Comparison of ENCODE assay signal across 1 cellular context in genomic region chr15:67992834-67993233, GRCh38.
TF ChIP-seq lines count a peak whose summit lies in the region.

No MANE protein-coding gene starts in this region.

TF ChIP-seq in WTC11, 78 proteins besides CTCF, POLR2A, EP300 and RAD21:
- TF ChIP-seq AFF4 (CRISPR knock-in tag; IDR thresholded peaks at IDR 0.05; ENCODE audit: borderline replicate concordance) (no peak), FOXK1 (CRISPR knock-in tag; IDR thresholded peaks at IDR 0.05) (no peak), EMX1 (CRISPR knock-in tag; IDR thresholded peaks at IDR 0.05) (no peak), ZNF121 (CRISPR knock-in tag; IDR thresholded peaks at IDR 0.05) (no peak), ELF4 (CRISPR knock-in tag; IDR thresholded peaks at IDR 0.05; ENCODE audit: low read depth) (no peak), ZNF512 (CRISPR knock-in tag; IDR thresholded peaks at IDR 0.05; ENCODE audit: borderline replicate concordance) (no peak), ATF2 (CRISPR knock-in tag; IDR thresholded peaks at IDR 0.05; ENCODE audit: borderline replicate concordance, low read depth) (no peak), TEAD4 (CRISPR knock-in tag; IDR thresholded peaks at IDR 0.05) (no peak), NR2C2 (CRISPR knock-in tag; IDR thresholded peaks at IDR 0.05) (no peak), JAZF1 (CRISPR knock-in tag; IDR thresholded peaks at IDR 0.05) (no peak), MXD4 (CRISPR knock-in tag; IDR thresholded peaks at IDR 0.05; ENCODE audit: borderline replicate concordance) (no peak), ZNF425 (CRISPR knock-in tag; conservative IDR thresholded peaks at IDR 0.05) (no peak), USF2 (CRISPR knock-in tag; IDR thresholded peaks at IDR 0.05) (no peak), CDX4 (CRISPR knock-in tag; IDR thresholded peaks at IDR 0.05; ENCODE audit: borderline replicate concordance) (no peak), IRF2 (CRISPR knock-in tag; IDR thresholded peaks at IDR 0.05; ENCODE audit: borderline replicate concordance, low read depth) (no peak), CBFB (CRISPR knock-in tag; IDR thresholded peaks at IDR 0.05; ENCODE audit: low read depth) (no peak), ZNF416 (CRISPR knock-in tag; IDR thresholded peaks at IDR 0.05) (no peak)
TF ChIP-seq in WTC11: peak in this region for 0.
